1 cellular context compared by ENCODE assay signal in the genomic region with DNA sequence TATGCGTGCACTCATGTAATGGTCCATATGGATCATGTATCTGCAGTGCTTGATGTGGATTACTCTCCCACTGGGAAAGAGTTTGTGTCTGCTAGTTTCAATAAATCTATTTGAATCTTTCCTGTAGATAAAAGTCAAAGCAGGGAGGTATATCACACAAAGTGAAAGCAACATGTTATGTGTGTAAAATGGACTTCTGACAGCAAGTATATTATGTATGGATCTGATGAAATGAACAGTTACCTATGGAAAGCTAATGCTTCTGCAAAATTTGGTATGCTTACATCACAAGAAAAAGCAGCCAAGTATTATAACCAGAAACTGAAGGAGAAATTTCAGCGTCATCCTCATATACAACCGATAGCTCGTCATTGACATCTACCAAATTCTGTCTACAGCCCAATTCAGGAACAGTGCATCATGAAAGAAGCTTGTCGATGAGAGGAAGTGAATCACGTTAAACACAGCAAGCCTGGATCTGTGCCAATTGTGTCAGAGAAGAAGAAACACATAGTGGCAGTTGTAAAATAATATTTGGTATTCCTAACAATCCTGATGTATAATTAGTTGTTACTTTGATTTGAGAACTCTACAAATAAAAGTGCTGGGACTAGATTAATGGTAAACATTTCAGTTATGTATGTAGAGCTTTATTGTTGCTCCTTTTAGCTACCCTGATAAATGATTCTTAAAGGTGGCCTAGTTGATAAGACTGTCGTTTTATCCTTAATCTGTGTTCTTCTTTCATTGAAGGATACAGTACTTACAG.
TF ChIP-seq lines count a peak whose summit lies in the region.

No MANE protein-coding gene starts in this region.

TF ChIP-seq in K562, 482 proteins besides CTCF, POLR2A, EP300 and RAD21 (continued from another document and continues in another):
- TF ChIP-seq E2F8 (IDR thresholded peaks at IDR 0.05; ENCODE audit: low read depth, partially characterized antibody) (no peak), ZNF239 (CRISPR knock-in tag; IDR thresholded peaks at IDR 0.05) (no peak), E4F1 (CRISPR knock-in tag; IDR thresholded peaks at IDR 0.05; ENCODE audit: borderline replicate concordance) (no peak), EWSR1 (IDR thresholded peaks at IDR 0.05; ENCODE audit: borderline replicate concordance, low read depth, partially characterized antibody) (no peak), E2F3 (CRISPR knock-in tag; IDR thresholded peaks at IDR 0.05) (no peak), MTA1 (IDR thresholded peaks at IDR 0.05; ENCODE audit: borderline replicate concordance) (no peak), NCOA1 (IDR thresholded peaks at IDR 0.05; ENCODE audit: low read depth) (no peak), CTCFL (IDR thresholded peaks at IDR 0.05; ENCODE audit: borderline replicate concordance, insufficient read depth, low read depth, low read length, poor library complexity, severe bottlenecking) (no peak), TAF7 (tag; IDR thresholded peaks at IDR 0.05) (no peak), CHCHD3 (CRISPR knock-in tag; IDR thresholded peaks at IDR 0.05) (no peak), ZNF696 (CRISPR knock-in tag; conservative IDR thresholded peaks at IDR 0.05) (no peak), ATF7 (IDR thresholded peaks at IDR 0.05) (no peak), KDM1A (IDR thresholded peaks at IDR 0.05) (peak; percentile 15 to 44; a peak in 1 of 4 replicates), ZNF253 (CRISPR knock-in tag; conservative IDR thresholded peaks at IDR 0.05) (no peak), FOXM1 (IDR thresholded peaks at IDR 0.05; ENCODE audit: low read depth) (no peak), FOXM1 (CRISPR knock-in tag; IDR thresholded peaks at IDR 0.05; ENCODE audit: low read depth) (no peak), NONO (IDR thresholded peaks at IDR 0.05; ENCODE audit: low read depth in 2 of 2, low read length in 1 of 2) (no peak), SRSF7 (optimal IDR thresholded peaks at IDR 0.05; ENCODE audit: low read depth, low read length) (no peak), ZBTB7A (IDR thresholded peaks at IDR 0.05; ENCODE audit: borderline replicate concordance, control insufficient read depth, low read depth, low read length) (no peak), SMAD1 (IDR thresholded peaks at IDR 0.05; ENCODE audit: low read depth, low read length, partially characterized antibody) (no peak), NELFE (IDR thresholded peaks at IDR 0.05; ENCODE audit: insufficient read depth, insufficient read length) (no peak), POLR3A (IDR thresholded peaks at IDR 0.05; ENCODE audit: borderline replicate concordance, extremely low read depth, insufficient read depth, insufficient read length) (no peak), WHSC1 (IDR thresholded peaks at IDR 0.05; ENCODE audit: low read length) (no peak), GTF2F1 (IDR thresholded peaks at IDR 0.05; ENCODE audit: low read depth, low read length) (no peak), NCOR1 (IDR thresholded peaks at IDR 0.05) (no peak), ZNF408 (CRISPR knock-in tag; IDR thresholded peaks at IDR 0.05; ENCODE audit: low read depth) (no peak), FOXA3 (CRISPR knock-in tag; conservative IDR thresholded peaks at IDR 0.05 in 1 of 2, IDR thresholded peaks at IDR 0.05 in 1 of 2) (no peak), ZNF384 (IDR thresholded peaks at IDR 0.05; ENCODE audit: low read depth, low read length) (no peak), BRCA1 (IDR thresholded peaks at IDR 0.05) (no peak), BRCA1 (CRISPR knock-in tag; IDR thresholded peaks at IDR 0.05) (no peak), U2AF2 (optimal IDR thresholded peaks at IDR 0.05; ENCODE audit: low read depth, low read length) (no peak), HLTF (IDR thresholded peaks at IDR 0.05) (no peak), HNRNPUL1 (IDR thresholded peaks at IDR 0.05; ENCODE audit: low read length) (no peak), MCM5 (IDR thresholded peaks at IDR 0.05; ENCODE audit: low read depth) (no peak), CBFA2T3 (IDR thresholded peaks at IDR 0.05) (peak; percentile 33; the same call in 1 of the 2 replicates), NR2C2 (CRISPR knock-in tag; IDR thresholded peaks at IDR 0.05) (no peak), NR2C2 (tag; IDR thresholded peaks at IDR 0.05) (no peak), STAT5B (CRISPR knock-in tag; IDR thresholded peaks at IDR 0.05) (no peak), ELF4 (CRISPR knock-in tag; IDR thresholded peaks at IDR 0.05) (no peak)
- TF ChIP-seq, protein P1, sequence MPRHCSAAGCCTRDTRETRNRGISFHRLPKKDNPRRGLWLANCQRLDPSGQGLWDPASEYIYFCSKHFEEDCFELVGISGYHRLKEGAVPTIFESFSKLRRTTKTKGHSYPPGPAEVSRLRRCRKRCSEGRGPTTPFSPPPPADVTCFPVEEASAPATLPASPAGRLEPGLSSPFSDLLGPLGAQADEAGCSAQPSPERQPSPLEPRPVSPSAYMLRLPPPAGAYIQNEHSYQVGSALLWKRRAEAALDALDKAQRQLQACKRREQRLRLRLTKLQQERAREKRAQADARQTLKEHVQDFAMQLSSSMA (CRISPR knock-in tag; IDR thresholded peaks at IDR 0.05): no peak
- TF ChIP-seq, protein P2, sequence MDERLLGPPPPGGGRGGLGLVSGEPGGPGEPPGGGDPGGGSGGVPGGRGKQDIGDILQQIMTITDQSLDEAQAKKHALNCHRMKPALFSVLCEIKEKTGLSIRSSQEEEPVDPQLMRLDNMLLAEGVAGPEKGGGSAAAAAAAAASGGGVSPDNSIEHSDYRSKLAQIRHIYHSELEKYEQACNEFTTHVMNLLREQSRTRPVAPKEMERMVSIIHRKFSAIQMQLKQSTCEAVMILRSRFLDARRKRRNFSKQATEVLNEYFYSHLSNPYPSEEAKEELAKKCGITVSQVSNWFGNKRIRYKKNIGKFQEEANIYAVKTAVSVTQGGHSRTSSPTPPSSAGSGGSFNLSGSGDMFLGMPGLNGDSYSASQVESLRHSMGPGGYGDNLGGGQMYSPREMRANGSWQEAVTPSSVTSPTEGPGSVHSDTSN (CRISPR knock-in tag; IDR thresholded peaks at IDR 0.05; ENCODE audit: low read depth): no peak
- TF ChIP-seq, protein P2 (tag; conservative IDR thresholded peaks at IDR 0.05; ENCODE audit: low read depth): no peak
- TF ChIP-seq, protein P3, sequence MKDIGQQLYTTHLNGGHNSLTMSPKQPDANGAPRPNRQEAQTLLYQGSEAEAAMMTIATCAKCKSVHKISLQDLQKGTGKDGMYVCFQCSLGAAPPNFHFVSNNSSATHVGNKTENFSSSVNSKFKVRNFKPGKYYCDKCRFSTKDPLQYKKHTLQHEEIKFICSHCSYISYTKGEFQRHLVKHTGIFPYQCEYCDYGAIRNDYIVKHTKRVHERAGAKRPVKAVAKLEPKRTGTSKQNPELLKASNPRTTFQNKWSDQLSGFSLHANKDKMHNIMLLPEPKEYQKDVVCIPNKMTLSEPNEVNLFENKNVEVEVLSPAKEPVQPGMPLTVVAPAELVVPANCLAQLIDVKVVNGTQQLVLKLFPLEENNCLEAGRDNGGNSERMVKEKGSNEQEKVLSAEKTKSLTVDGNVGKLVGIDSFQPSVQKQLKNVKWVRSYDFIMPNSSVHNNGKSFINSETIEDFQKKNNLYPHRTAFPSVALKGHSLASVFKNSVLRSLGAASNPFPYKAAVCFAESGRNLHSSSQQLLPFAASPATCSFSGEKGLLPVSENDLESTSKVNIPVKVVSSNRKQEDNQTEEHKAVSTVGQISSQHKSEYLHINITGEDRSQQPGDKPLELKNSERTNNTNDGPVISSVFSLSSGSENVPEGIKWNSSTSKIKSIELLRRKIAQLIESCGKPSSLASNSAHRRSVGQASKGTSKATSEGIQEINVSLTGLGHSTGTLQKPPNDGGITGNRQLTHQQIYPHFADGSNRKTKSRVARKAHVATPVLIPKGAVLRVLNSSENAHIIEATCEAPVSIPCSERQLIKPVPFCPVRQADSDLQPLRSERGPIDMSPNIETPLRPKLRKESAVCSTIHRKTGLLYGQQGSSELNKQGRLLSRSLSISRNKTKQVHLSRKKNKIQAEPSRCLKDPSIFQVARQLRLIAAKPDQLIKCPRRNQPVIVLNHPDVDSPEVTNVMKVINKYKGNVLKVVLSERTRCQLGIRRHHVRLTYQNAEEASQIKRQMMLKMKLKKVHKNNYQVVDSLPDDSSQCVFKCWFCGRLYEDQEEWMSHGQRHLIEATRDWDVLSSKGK (CRISPR knock-in tag; IDR thresholded peaks at IDR 0.05): no peak
- TF ChIP-seq, protein P4, sequence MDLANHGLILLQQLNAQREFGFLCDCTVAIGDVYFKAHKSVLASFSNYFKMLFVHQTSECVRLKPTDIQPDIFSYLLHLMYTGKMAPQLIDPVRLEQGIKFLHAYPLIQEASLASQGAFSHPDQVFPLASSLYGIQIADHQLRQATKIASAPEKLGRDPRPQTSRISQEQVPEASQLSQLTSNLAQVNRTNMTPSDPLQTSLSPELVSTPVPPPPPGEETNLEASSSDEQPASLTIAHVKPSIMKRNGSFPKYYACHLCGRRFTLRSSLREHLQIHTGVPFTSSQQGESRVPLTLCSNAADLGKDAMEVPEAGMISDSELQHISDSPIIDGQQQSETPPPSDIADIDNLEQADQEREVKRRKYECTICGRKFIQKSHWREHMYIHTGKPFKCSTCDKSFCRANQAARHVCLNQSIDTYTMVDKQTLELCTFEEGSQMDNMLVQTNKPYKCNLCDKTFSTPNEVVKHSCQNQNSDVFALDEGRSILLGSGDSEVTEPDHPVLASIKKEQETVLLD (IDR thresholded peaks at IDR 0.05): no peak
- TF ChIP-seq, protein P5, sequence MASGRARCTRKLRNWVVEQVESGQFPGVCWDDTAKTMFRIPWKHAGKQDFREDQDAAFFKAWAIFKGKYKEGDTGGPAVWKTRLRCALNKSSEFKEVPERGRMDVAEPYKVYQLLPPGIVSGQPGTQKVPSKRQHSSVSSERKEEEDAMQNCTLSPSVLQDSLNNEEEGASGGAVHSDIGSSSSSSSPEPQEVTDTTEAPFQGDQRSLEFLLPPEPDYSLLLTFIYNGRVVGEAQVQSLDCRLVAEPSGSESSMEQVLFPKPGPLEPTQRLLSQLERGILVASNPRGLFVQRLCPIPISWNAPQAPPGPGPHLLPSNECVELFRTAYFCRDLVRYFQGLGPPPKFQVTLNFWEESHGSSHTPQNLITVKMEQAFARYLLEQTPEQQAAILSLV (tag; IDR thresholded peaks at IDR 0.05): no peak
- TF ChIP-seq, protein P6, sequence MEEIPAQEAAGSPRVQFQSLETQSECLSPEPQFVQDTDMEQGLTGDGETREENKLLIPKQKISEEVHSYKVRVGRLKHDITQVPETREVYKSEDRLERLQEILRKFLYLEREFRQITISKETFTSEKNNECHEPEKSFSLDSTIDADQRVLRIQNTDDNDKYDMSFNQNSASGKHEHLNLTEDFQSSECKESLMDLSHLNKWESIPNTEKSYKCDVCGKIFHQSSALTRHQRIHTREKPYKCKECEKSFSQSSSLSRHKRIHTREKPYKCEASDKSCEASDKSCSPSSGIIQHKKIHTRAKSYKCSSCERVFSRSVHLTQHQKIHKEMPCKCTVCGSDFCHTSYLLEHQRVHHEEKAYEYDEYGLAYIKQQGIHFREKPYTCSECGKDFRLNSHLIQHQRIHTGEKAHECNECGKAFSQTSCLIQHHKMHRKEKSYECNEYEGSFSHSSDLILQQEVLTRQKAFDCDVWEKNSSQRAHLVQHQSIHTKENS (CRISPR knock-in tag; IDR thresholded peaks at IDR 0.05): no peak
